18 cellular contexts compared by ENCODE assay signal in genomic region chr20:62499758-62500236, GRCh38. TPM values are rescaled to one million over a fixed set of nuclear protein-coding genes. Genes with fewer than 3 reads are reported as not detected.
A peak's percentile ranks its signal among the peaks of the same experiment; 100 is the strongest.
DNase-seq lines count a peak whose midpoint lies in the region; ATAC-seq and TF ChIP-seq lines count a peak whose summit lies in the region.
"Had no signal": no experiment of that assay in that cellular context is flagged by ENCODE, and none has a peak within 500 bp of the region (broad histone marks: within the 10 kb centered on the region; RNA-seq: fewer than 3 reads in every experiment).

No MANE protein-coding gene starts in this region.

- TF ChIP-seq CTCF in gastrocnemius medialis (IDR thresholded peaks at IDR 0.05 in 4 of 5, conservative IDR thresholded peaks at IDR 0.05 in 1 of 5), result no peak

- no peaks in the 10 kb centered on the region for H3K9me3 Mint-ChIP-seq in activated naive CD4-positive, alpha-beta T cell treated with anti-CD3 and anti-CD28 coated beads, Interleukin-2, amount 50 U/mL, for 24 hours
- H3K9me3 Mint-ChIP-seq: activated CD8-positive, alpha-beta T cell treated with anti-CD3 and anti-CD28 coated beads for 36 hours had no signal

- H3K36me3 ChIP-seq in iPS-15b (ENCODE audit: control insufficient read depth, insufficient read depth, low read length), result no peaks in the 10 kb centered on the region
- no peaks in the 10 kb centered on the region for H3K36me3 ChIP-seq in gastrocnemius medialis
- H3K36me3 ChIP-seq in HAP-1 (replicated peaks), result no peaks in the 10 kb centered on the region
- H3K36me3 ChIP-seq: BE2C, spleen, stomach, transverse colon had no signal

- no peak overlapping the region for H3K4me3 Mint-ChIP-seq in activated naive CD4-positive, alpha-beta T cell treated with anti-CD3 and anti-CD28 coated beads, Interleukin-2, amount 50 U/mL, for 24 hours
- H3K4me3 Mint-ChIP-seq: activated CD8-positive, alpha-beta T cell treated with anti-CD3 and anti-CD28 coated beads for 36 hours had no signal

- H3K27ac ChIP-seq in gastrocnemius medialis, result peak overlapping the region; percentile 35 to 63 (median 48)
- H3K27ac ChIP-seq: spleen, stomach, transverse colon had no signal

- H3K4me1 Mint-ChIP-seq in activated naive CD4-positive, alpha-beta T cell treated with anti-CD3 and anti-CD28 coated beads, Interleukin-2, amount 50 U/mL, for 24 hours, result peaks cover 20% of the 10 kb centered on the region

- in situ Hi-C loops in gastrocnemius medialis (cut with MboI; ENCODE audit: low sequenced_read_pairs in 4 of 4), result loop anchor here in 3 of 4 donors (5.0 to 25.0 kb wide), 5 partner anchors 75 to 305 kb away; partner anchors contain the start of gene OGFR (in 1 of the 3)
- in situ Hi-C loops in HAP-1 (cut with MboI; ENCODE audit: low sequenced_read_pairs), result loop anchor here (5.0 kb wide), 2 partner anchors 118 to 293 kb away; no protein-coding TSS in a partner anchor

- ATAC-seq in gastrocnemius medialis (peak; percentile 12), GM18502 (IDR thresholded peaks at IDR 0.05; ENCODE audit: poor library complexity, unreplicated experiment) (no peak), HG03159 (IDR thresholded peaks at IDR 0.05; ENCODE audit: unreplicated experiment) (no peak)

- H3K27me3 ChIP-seq in iPS-15b (ENCODE audit: control insufficient read depth, insufficient read depth, low read length), result no peaks in the 10 kb centered on the region
- H3K27me3 ChIP-seq in gastrocnemius medialis, result no peaks in the 10 kb centered on the region
- H3K27me3 ChIP-seq in HAP-1 (ENCODE audit: low read depth), result no peaks in the 10 kb centered on the region

- H3K27ac Mint-ChIP-seq in activated naive CD4-positive, alpha-beta T cell treated with anti-CD3 and anti-CD28 coated beads, Interleukin-2, amount 50 U/mL, for 24 hours, result peak overlapping the region; percentile 5

- H3K4me3 ChIP-seq in iPS-15b (ENCODE audit: low read depth, low read length) (no peak overlapping the region), gastrocnemius medialis (no peak overlapping the region), HAP-1 (no peak overlapping the region)
- H3K4me3 ChIP-seq: mucosa of descending colon, spleen, stomach, transverse colon had no signal

- H3K9ac ChIP-seq in iPS-15b (ENCODE audit: low read depth, low read length), result peak overlapping the region; percentile 4

- intact Hi-C loops in gastrocnemius medialis (cut with DNase I; ENCODE audit: low total_unique reads), result loop anchor here (1.0 to 5.0 kb wide), 6 partner anchors 84 to 308 kb away; partner anchors contain the start of genes ADRM1 and CABLES2

- H3K9me3 ChIP-seq in iPS-15b (ENCODE audit: control insufficient read depth, insufficient read depth, low read length), result no peaks in the 10 kb centered on the region
- H3K9me3 ChIP-seq in gastrocnemius medialis, result no peaks in the 10 kb centered on the region
- no peaks in the 10 kb centered on the region for H3K9me3 ChIP-seq in HAP-1
- H3K9me3 ChIP-seq: BE2C, Caco-2, mucosa of descending colon, spleen, stomach, transverse colon had no signal

- H3K27me3 Mint-ChIP-seq in activated naive CD4-positive, alpha-beta T cell treated with anti-CD3 and anti-CD28 coated beads, Interleukin-2, amount 50 U/mL, for 24 hours, result peaks cover 1% of the 10 kb centered on the region

- DNase-seq in activated naive CD4-positive, alpha-beta T cell treated with anti-CD3 and anti-CD28 coated beads, Interleukin-2, amount 50 U/mL, for 16 hours, result no peak
- DNase-seq in HuH-7.5 (ENCODE audit: low spot score) (peak; percentile 58), gastrocnemius medialis (no peak), HAP-1 (ENCODE audit: low spot score in 2 of 2) (no peak)
- DNase-seq: GOT3, NCI-H510A had no signal

- no peaks in the 10 kb centered on the region for H3K4me1 ChIP-seq in iPS-15b (ENCODE audit: control insufficient read depth, insufficient read depth, low read length)
- H3K4me1 ChIP-seq in gastrocnemius medialis, result peaks cover 23 to 33% of the 10 kb centered on the region in 2 donors
- H3K4me1 ChIP-seq in HAP-1, result no peaks in the 10 kb centered on the region
- H3K4me1 ChIP-seq: BE2C had no signal

- no peak for TF ChIP-seq POLR2A in gastrocnemius medialis (IDR thresholded peaks at IDR 0.05)

- H3K36me3 Mint-ChIP-seq in activated naive CD4-positive, alpha-beta T cell treated with anti-CD3 and anti-CD28 coated beads, Interleukin-2, amount 50 U/mL, for 24 hours, result no peaks in the 10 kb centered on the region

RNA-seq across cellular contexts. Expression of gene GATA5, which starts 24.0 kb away (rescaled TPM):
- not detected for total RNA-seq in gastrocnemius medialis
- total RNA-seq: activated CD8-positive, alpha-beta T cell treated with anti-CD3 and anti-CD28 coated beads for 36 hours; glomerular endothelial cell; transverse colon had no signal

Comparison
In these comparisons a context has a peak if more than half of its experiments do, and no peak if none do; other contexts are left out.
1. ATAC-seq: peak in gastrocnemius medialis (2 of 2); none in GM18502 (single experiment) and HG03159 (single experiment).